Comparison of ENCODE assay signal across 19 cellular contexts in the genomic region with DNA sequence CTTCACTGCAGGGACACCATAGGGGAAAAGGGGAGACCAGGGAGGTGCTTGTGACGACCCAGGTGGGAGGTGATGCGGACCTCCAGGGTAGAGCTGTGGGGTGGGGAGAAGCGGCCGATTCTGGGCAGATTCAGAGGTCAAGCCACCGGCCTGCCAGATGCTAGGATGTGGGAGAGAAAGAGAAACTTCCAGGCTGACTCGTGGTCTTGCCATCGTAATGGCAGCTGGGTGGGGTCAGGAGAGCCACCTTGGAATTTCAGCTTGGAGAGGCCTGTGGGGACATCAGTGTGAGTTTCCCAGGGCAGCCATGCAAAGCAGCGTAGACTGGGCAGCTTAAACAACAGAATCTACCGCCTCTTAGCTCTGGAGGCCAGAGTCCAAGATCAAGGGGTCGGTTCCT.
"Had no signal": no experiment of that assay in that cellular context is flagged by ENCODE, and none has a peak within 500 bp of the region (broad histone marks: within the 10 kb centered on the region; RNA-seq: fewer than 3 reads in every experiment).

No MANE protein-coding gene starts in this region.

- H3K9me3 ChIP-seq: esophagus muscularis mucosa, gastrocnemius medialis, heart right ventricle, mucosa of descending colon, neutrophil, stomach had no signal

- H3K4me3 ChIP-seq: esophagus muscularis mucosa, gastrocnemius medialis, heart right ventricle, mucosa of descending colon, skin epidermis, stomach had no signal

- H3K36me3 ChIP-seq: esophagus muscularis mucosa, gastrocnemius medialis, heart right ventricle, neutrophil, stomach had no signal

- H3K4me1 Mint-ChIP-seq: naive B cell had no signal

- H3K9me3 Mint-ChIP-seq: effector memory CD8-positive, alpha-beta T cell; naive B cell had no signal

- ATAC-seq: effector memory CD8-positive, alpha-beta T cell; gastrocnemius medialis; heart right ventricle; left lobe of liver; mucosa of descending colon; sciatic nerve had no signal

- DNase-seq: effector memory CD8-positive, alpha-beta T cell; gastrocnemius medialis; heart right ventricle; hypothalamus; kidney glomerular epithelial cell; mucosa of descending colon; naive B cell; stimulated activated CD4-positive, alpha-beta T cell treated with anti-CD3 and anti-CD28 coated beads, Interleukin-2, amount 100 ng/mL, for 24 hours; stimulated activated naive CD4-positive, alpha-beta T cell; stomach; substantia nigra; trophoblast cell had no signal

- FAIRE-seq: islet of Langerhans had no signal

- H3K36me3 Mint-ChIP-seq: naive B cell had no signal

- H3K27ac ChIP-seq: epithelial cell of prostate, esophagus muscularis mucosa, gastrocnemius medialis, heart right ventricle, neutrophil, skin epidermis, stomach had no signal

- H3K4me3 Mint-ChIP-seq: effector memory CD8-positive, alpha-beta T cell had no signal

- H3K27me3 ChIP-seq: esophagus muscularis mucosa, gastrocnemius medialis, neutrophil had no signal

- H3K27ac Mint-ChIP-seq: effector memory CD8-positive, alpha-beta T cell; naive B cell had no signal
